8 cellular contexts compared by ENCODE assay signal in genomic region chr2:171687287-171688128, GRCh38. TPM values are rescaled to one million over a fixed set of nuclear protein-coding genes. Genes with fewer than 3 reads are reported as not detected.
DNase-seq lines count a peak whose midpoint lies in the region; ATAC-seq and TF ChIP-seq lines count a peak whose summit lies in the region.

Gene DYNC1I2, plus strand, starts transcription at chr2:171687469. Its CDS starts 2,687 bp downstream, at chr2:171690156.

- H3K27me3 Mint-ChIP-seq in WTC11 (ENCODE audit: low read depth): peaks cover 4% of the 10 kb centered on the region

- peaks cover 8% of the 10 kb centered on the region for H3K36me3 Mint-ChIP-seq in WTC11

- H4K20me1 ChIP-seq in smooth muscle cell (ENCODE audit: low read depth): peaks cover 35% of the 10 kb centered on the region

- CTCF ChIA-PET in AG04450 (lab: Charles Lee) (interaction anchor here (0.6 to 2.1 kb wide), 3 partner anchors 16 to 418 kb away, joined by 4 to 13 read pairs (median 5); no protein-coding TSS in a partner anchor), WTC11 (lab: Charles Lee) (interaction anchor here (1.2 to 2.7 kb wide), 6 partner anchors 14 to 236 kb away, joined by 4 to 13 read pairs (median 5); no protein-coding TSS in a partner anchor)

- WGBS in smooth muscle cell (ENCODE audit: low lambda C conversion rate): under 1% methylated on average over 49 of the region's 51 CpGs

- peak within 1 kb of the TSS; percentile 87 for H3K27ac ChIP-seq in AG04450 (ENCODE audit: low read depth, low read length)
- peak within 1 kb of the TSS; percentile 87 for H3K27ac ChIP-seq in smooth muscle cell (ENCODE audit: low read depth)

- POLR2A ChIA-PET in AG04450 (lab: Yijun Ruan, JAX) (interaction anchor here (0.6 to 1.4 kb wide), 4 partner anchors 65 to 398 kb away, joined by 3 to 6 read pairs (median 4); partner anchors contain the start of genes CYBRD1 and DLX1), WTC11 (lab: Charles Lee) (interaction anchor here (0.6 to 1.0 kb wide), 2 partner anchors 10 to 426 kb away, joined by 3 to 4 read pairs; no protein-coding TSS in a partner anchor)

- H2AFZ ChIP-seq in smooth muscle cell (ENCODE audit: low read depth): peak within 1 kb of the TSS; percentile 87

- no peaks in the 10 kb centered on the region for H3K9me3 Mint-ChIP-seq in WTC11

- peak within 1 kb of the TSS; percentile 79 for H3K27ac Mint-ChIP-seq in WTC11

- H3K27me3 ChIP-seq in AG04450 (ENCODE audit: control insufficient read depth, insufficient read depth, low read length) (peaks cover 2% of the 10 kb centered on the region), smooth muscle cell (ENCODE audit: low read depth) (no peaks in the 10 kb centered on the region)

- H3K4me2 ChIP-seq in smooth muscle cell: peak within 1 kb of the TSS; percentile 94

- peaks cover 7% of the 10 kb centered on the region for H3K36me3 ChIP-seq in smooth muscle cell (ENCODE audit: low read depth)

- H3K4me3 ChIP-seq in AG04450 (ENCODE audit: low read depth, low read length): peak within 1 kb of the TSS; percentile 88
- H3K4me3 ChIP-seq in cardiac fibroblast (replicated peaks in 1 of 2; ENCODE audit: low read depth in 2 of 2, low read length in 2 of 2): peak within 1 kb of the TSS; percentile 82 to 94
- H3K4me3 ChIP-seq in smooth muscle cell: peak within 1 kb of the TSS; percentile 83

- H3K9ac ChIP-seq in smooth muscle cell (ENCODE audit: low read depth): peak within 1 kb of the TSS; percentile 92

- peaks cover 46% of the 10 kb centered on the region for H3K79me2 ChIP-seq in smooth muscle cell (ENCODE audit: low read depth)

- ATAC-seq in GM18870 (IDR thresholded peaks at IDR 0.05; ENCODE audit: unreplicated experiment) (peak; percentile 85), HG03139 (IDR thresholded peaks at IDR 0.05; ENCODE audit: unreplicated experiment) (peak; percentile 91), WTC11 (peak; percentile 98)

- H3K9me3 ChIP-seq in AG04450 (ENCODE audit: control insufficient read depth, insufficient read depth, low read length): peaks cover 2% of the 10 kb centered on the region; the same call in 1 of the 2 replicates
- no peaks in the 10 kb centered on the region for H3K9me3 ChIP-seq in smooth muscle cell (replicated peaks; ENCODE audit: low read depth)

- TF ChIP-seq CTCF in AG04450 (IDR thresholded peaks at IDR 0.05; ENCODE audit: low read depth, low read length) (no peak), WTC11 (IDR thresholded peaks at IDR 0.05) (no peak), cardiac fibroblast (IDR thresholded peaks at IDR 0.05; ENCODE audit: low read depth, low read length) (no peak), smooth muscle cell (IDR thresholded peaks at IDR 0.05; ENCODE audit: borderline replicate concordance, insufficient read depth, poor library complexity, severe bottlenecking) (no peak)

- no peaks in the 10 kb centered on the region for H3F3A ChIP-seq in smooth muscle cell (ENCODE audit: low read depth)

- peaks cover 10% of the 10 kb centered on the region for H3K4me1 Mint-ChIP-seq in WTC11

- H3K4me3 Mint-ChIP-seq in WTC11: peak within 1 kb of the TSS; percentile 97

- peaks cover 8% of the 10 kb centered on the region for H3K4me1 ChIP-seq in smooth muscle cell (ENCODE audit: low read depth)

- DNase-seq in AG04450 (ENCODE audit: low read depth, low spot score) (peak; percentile 88), NCI-H2227 (lab: John Stamatoyannopoulos, UW; ENCODE audit: unreplicated experiment) (peak; percentile 97), WTC11 (ENCODE audit: low spot score) (peak; percentile 83), cardiac fibroblast (ENCODE audit: low read depth in 2 of 2) (peak; percentile 96 to 97), iPS-NIHi7 (ENCODE audit: extremely low spot score) (peak; percentile 92), smooth muscle cell (lab: John Stamatoyannopoulos, UW; ENCODE audit: unreplicated experiment) (peak; percentile 78)

TF ChIP-seq in WTC11, 78 proteins besides CTCF, POLR2A, EP300 and RAD21 (continues in another document):
- TF ChIP-seq SMAD3 (CRISPR knock-in tag; IDR thresholded peaks at IDR 0.05; ENCODE audit: borderline replicate concordance): no peak
- peak; percentile 4 for TF ChIP-seq ETV6 (CRISPR knock-in tag; IDR thresholded peaks at IDR 0.05)
- TF ChIP-seq, protein P1, sequence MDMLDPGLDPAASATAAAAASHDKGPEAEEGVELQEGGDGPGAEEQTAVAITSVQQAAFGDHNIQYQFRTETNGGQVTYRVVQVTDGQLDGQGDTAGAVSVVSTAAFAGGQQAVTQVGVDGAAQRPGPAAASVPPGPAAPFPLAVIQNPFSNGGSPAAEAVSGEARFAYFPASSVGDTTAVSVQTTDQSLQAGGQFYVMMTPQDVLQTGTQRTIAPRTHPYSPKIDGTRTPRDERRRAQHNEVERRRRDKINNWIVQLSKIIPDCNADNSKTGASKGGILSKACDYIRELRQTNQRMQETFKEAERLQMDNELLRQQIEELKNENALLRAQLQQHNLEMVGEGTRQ (CRISPR knock-in tag; IDR thresholded peaks at IDR 0.05): peak; percentile 58; the same call in 1 of the 2 replicates
- TF ChIP-seq ZNF219 (CRISPR knock-in tag; IDR thresholded peaks at IDR 0.05; ENCODE audit: borderline replicate concordance): no peak
- TF ChIP-seq, protein P2, sequence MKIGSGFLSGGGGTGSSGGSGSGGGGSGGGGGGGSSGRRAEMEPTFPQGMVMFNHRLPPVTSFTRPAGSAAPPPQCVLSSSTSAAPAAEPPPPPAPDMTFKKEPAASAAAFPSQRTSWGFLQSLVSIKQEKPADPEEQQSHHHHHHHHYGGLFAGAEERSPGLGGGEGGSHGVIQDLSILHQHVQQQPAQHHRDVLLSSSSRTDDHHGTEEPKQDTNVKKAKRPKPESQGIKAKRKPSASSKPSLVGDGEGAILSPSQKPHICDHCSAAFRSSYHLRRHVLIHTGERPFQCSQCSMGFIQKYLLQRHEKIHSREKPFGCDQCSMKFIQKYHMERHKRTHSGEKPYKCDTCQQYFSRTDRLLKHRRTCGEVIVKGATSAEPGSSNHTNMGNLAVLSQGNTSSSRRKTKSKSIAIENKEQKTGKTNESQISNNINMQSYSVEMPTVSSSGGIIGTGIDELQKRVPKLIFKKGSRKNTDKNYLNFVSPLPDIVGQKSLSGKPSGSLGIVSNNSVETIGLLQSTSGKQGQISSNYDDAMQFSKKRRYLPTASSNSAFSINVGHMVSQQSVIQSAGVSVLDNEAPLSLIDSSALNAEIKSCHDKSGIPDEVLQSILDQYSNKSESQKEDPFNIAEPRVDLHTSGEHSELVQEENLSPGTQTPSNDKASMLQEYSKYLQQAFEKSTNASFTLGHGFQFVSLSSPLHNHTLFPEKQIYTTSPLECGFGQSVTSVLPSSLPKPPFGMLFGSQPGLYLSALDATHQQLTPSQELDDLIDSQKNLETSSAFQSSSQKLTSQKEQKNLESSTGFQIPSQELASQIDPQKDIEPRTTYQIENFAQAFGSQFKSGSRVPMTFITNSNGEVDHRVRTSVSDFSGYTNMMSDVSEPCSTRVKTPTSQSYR (CRISPR knock-in tag; IDR thresholded peaks at IDR 0.05): 0 out of 2 replicates have a peak, but pooled peaks have one; percentile 9
- no peak for TF ChIP-seq NFE2L1 (CRISPR knock-in tag; IDR thresholded peaks at IDR 0.05)
- TF ChIP-seq JUN (CRISPR knock-in tag; IDR thresholded peaks at IDR 0.05): peak; percentile 56; the same call in 1 of the 2 replicates
- TF ChIP-seq CREM (CRISPR knock-in tag; IDR thresholded peaks at IDR 0.05): 0 out of 2 replicates have a peak, but pooled peaks have one; percentile 57
- TF ChIP-seq, protein P3, sequence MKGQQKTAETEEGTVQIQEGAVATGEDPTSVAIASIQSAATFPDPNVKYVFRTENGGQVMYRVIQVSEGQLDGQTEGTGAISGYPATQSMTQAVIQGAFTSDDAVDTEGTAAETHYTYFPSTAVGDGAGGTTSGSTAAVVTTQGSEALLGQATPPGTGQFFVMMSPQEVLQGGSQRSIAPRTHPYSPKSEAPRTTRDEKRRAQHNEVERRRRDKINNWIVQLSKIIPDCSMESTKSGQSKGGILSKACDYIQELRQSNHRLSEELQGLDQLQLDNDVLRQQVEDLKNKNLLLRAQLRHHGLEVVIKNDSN (CRISPR knock-in tag; IDR thresholded peaks at IDR 0.05): peak; percentile 45; the same call in 1 of the 2 replicates
- peak; percentile 81; the same call in 1 of the 2 replicates for TF ChIP-seq MYBL2 (CRISPR knock-in tag; IDR thresholded peaks at IDR 0.05)
- 0 out of 2 replicates have a peak, but pooled peaks have one; percentile 46 for TF ChIP-seq MAX (CRISPR knock-in tag; IDR thresholded peaks at IDR 0.05)

RNA-seq across cellular contexts. Expression of gene DYNC1I2, which starts in this region (rescaled TPM):
- polyA plus RNA-seq in AG04450 (2011; rRNA removed): 176 and 228 TPM in 2 replicates
- 81.7 and 123 TPM in 2 replicates for polyA minus RNA-seq in AG04450 (2011; rRNA and poly(A)+ RNA removed)
- 67.9 to 73.7 TPM (median 69.1 TPM) in 3 replicates for total RNA-seq in WTC11 (2021)
- total RNA-seq in smooth muscle cell: 205 and 236 TPM in 2 replicates
- polyA plus RNA-seq in smooth muscle cell: 66.1 and 75.4 TPM in 2 replicates

Comparison
In these comparisons a context has a peak if more than half of its experiments do, and no peak if none do; other contexts are left out.
1. Peak in every context shown above with its lines: DNase-seq, ATAC-seq, H3K4me3 ChIP-seq and H3K27ac ChIP-seq.